Comparison of ENCODE assay signal across 10 cellular contexts in genomic region chr2:40243581-40243980, GRCh38.
A peak's percentile ranks its signal among the peaks of the same experiment; 100 is the strongest.
DNase-seq lines count a peak whose midpoint lies in the region; ATAC-seq, FAIRE-seq and TF ChIP-seq lines count a peak whose summit lies in the region.
"Had no signal": no experiment of that assay in that cellular context is flagged by ENCODE, and none has a peak within 500 bp of the region (broad histone marks: within the 10 kb centered on the region; RNA-seq: fewer than 3 reads in every experiment).

No MANE protein-coding gene starts in this region.

- no peaks in the 10 kb centered on the region for H3K36me3 Mint-ChIP-seq in natural killer cell
- H3K36me3 Mint-ChIP-seq: natural killer cell treated with Interleukin-12 subunit alpha and Interleukin-12 subunit beta and Interleukin-15 and Interleukin-18, amount 100 ng/mL, for 72 hours had no signal

- no peak overlapping the region for H3K4me2 ChIP-seq in mammary epithelial cell (ENCODE audit: insufficient read depth, low read depth, low read length)

- no peak for TF ChIP-seq CTCF in coronary artery (IDR thresholded peaks at IDR 0.05)
- TF ChIP-seq CTCF in natural killer cell (IDR thresholded peaks at IDR 0.05) = no peak
- no peak for TF ChIP-seq CTCF in mammary epithelial cell (conservative IDR thresholded peaks at IDR 0.05 in 1 of 2, IDR thresholded peaks at IDR 0.05 in 1 of 2; ENCODE audit: extremely low read depth in 1 of 2, insufficient read depth in 1 of 2, low read depth in 1 of 2, low read length in 2 of 2)

- no peaks in the 10 kb centered on the region for H3K9me3 ChIP-seq in mammary epithelial cell (replicated peaks; ENCODE audit: insufficient read depth, low read length)

- ATAC-seq in natural killer cell = no peak
- ATAC-seq: natural killer cell treated with Interleukin-12 subunit alpha and Interleukin-12 subunit beta and Interleukin-15 and Interleukin-18, amount 100 ng/mL, for 72 hours had no signal

- in situ Hi-C loops in mammary epithelial cell (cut with MboI; ENCODE audit: low sequenced_read_pairs in 2 of 2) = loop anchor here (10.0 kb wide), 1 partner anchor 311 kb away; no protein-coding TSS in a partner anchor

- H3K4me1 ChIP-seq in rectal smooth muscle tissue (ENCODE audit: control insufficient read depth, insufficient read depth, low read length) = peaks cover 26% of the 10 kb centered on the region
- peaks cover 8% of the 10 kb centered on the region for H3K4me1 ChIP-seq in mammary epithelial cell (ENCODE audit: insufficient read depth, low read length)

- intact Hi-C loops in natural killer cell (cut with micrococcal nuclease) = no loop called here
- intact Hi-C loops in mammary epithelial cell (cut with micrococcal nuclease) = no loop called here

- dilution Hi-C loops in mammary epithelial cell (cut with HindIII; ENCODE audit: low sequenced_read_pairs) = no loop called here

- WGBS in mammary epithelial cell (ENCODE audit: low coverage, missing lambda C conversion rate) = 48% methylated on average over 2 of the region's 2 CpGs

- no peak for FAIRE-seq in frontal cortex (lab: Jason Lieb, UNC)

- H3K9ac ChIP-seq in rectal smooth muscle tissue (ENCODE audit: low read length) (no peak overlapping the region), mammary epithelial cell (ENCODE audit: insufficient read depth, low read length) (no peak overlapping the region)

- no peak overlapping the region for H2AFZ ChIP-seq in mammary epithelial cell (ENCODE audit: low read depth, low read length)

- no peak overlapping the region for H3K27ac Mint-ChIP-seq in natural killer cell
- H3K27ac Mint-ChIP-seq: natural killer cell treated with Interleukin-12 subunit alpha and Interleukin-12 subunit beta and Interleukin-15 and Interleukin-18, amount 100 ng/mL, for 72 hours had no signal

- no peaks in the 10 kb centered on the region for H3K79me2 ChIP-seq in mammary epithelial cell (ENCODE audit: insufficient read depth, low read length)

- peak; percentile 65 for DNase-seq in DMS53 (lab: John Stamatoyannopoulos, UW)
- DNase-seq in NCI-H1417 (lab: John Stamatoyannopoulos, UW) = peak; percentile 57 to 93 (median 91)
- DNase-seq in coronary artery (ENCODE audit: low spot score) = no peak
- no peak for DNase-seq in natural killer cell
- no peak for DNase-seq in NCI-H446 treated with DMSO at 0.1 percent for 48 hours (lab: John Stamatoyannopoulos, UW)
- DNase-seq in frontal cortex (ENCODE audit: low spot score in 2 of 2) = no peak
- DNase-seq in mammary epithelial cell = no peak

- H3K27me3 Mint-ChIP-seq in natural killer cell (ENCODE audit: low read depth in 2 of 2) = no peaks in the 10 kb centered on the region
- H3K27me3 Mint-ChIP-seq: central memory CD8-positive, alpha-beta T cell; natural killer cell treated with Interleukin-12 subunit alpha and Interleukin-12 subunit beta and Interleukin-15 and Interleukin-18, amount 100 ng/mL, for 72 hours had no signal

- H3K27me3 ChIP-seq in rectal smooth muscle tissue (ENCODE audit: control insufficient read depth, insufficient read depth, low read length) = no peaks in the 10 kb centered on the region
- no peaks in the 10 kb centered on the region for H3K27me3 ChIP-seq in mammary epithelial cell (ENCODE audit: insufficient read depth, low read length)

- no peak overlapping the region for H3K4me3 Mint-ChIP-seq in natural killer cell
- H3K4me3 Mint-ChIP-seq: central memory CD8-positive, alpha-beta T cell; natural killer cell treated with Interleukin-12 subunit alpha and Interleukin-12 subunit beta and Interleukin-15 and Interleukin-18, amount 100 ng/mL, for 72 hours had no signal

- BruUV-seq in mammary epithelial cell (replicated peaks; lab: Mats Ljungman, UMichigan) = no TSS peak

- H3K4me3 ChIP-seq in coronary artery (no peak overlapping the region), rectal smooth muscle tissue (ENCODE audit: low read length) (no peak overlapping the region), mammary epithelial cell (replicated peaks in 1 of 3; ENCODE audit: insufficient read depth in 1 of 3, low read depth in 2 of 3, low read length in 3 of 3) (no peak overlapping the region)

- H3K27ac ChIP-seq in coronary artery = peak overlapping the region; percentile 4 to 6
- H3K27ac ChIP-seq in rectal smooth muscle tissue (ENCODE audit: low read depth, low read length) = peak overlapping the region; percentile 24
- no peak overlapping the region for H3K27ac ChIP-seq in mammary epithelial cell (ENCODE audit: insufficient read depth, low read depth, low read length)

- CTCF ChIA-PET in mammary epithelial cell (lab: Charles Lee; ENCODE audit: low non-redundant PET) = interaction anchor here (0.6 kb wide), 2 partner anchors 208 to 311 kb away, joined by 3 read pairs; no protein-coding TSS in a partner anchor

- no peaks in the 10 kb centered on the region for H4K20me1 ChIP-seq in mammary epithelial cell (ENCODE audit: insufficient read depth, low read length)

- H3K36me3 ChIP-seq in rectal smooth muscle tissue (ENCODE audit: control insufficient read depth, insufficient read depth, low read length) = no peaks in the 10 kb centered on the region
- no peaks in the 10 kb centered on the region for H3K36me3 ChIP-seq in mammary epithelial cell (ENCODE audit: insufficient read depth, low read length)

- no peaks in the 10 kb centered on the region for H3K9me3 Mint-ChIP-seq in natural killer cell
- H3K9me3 Mint-ChIP-seq: natural killer cell treated with Interleukin-12 subunit alpha and Interleukin-12 subunit beta and Interleukin-15 and Interleukin-18, amount 100 ng/mL, for 72 hours had no signal

- H3K4me1 Mint-ChIP-seq in natural killer cell = no peaks in the 10 kb centered on the region
- H3K4me1 Mint-ChIP-seq: central memory CD8-positive, alpha-beta T cell had no signal

Comparison
In these comparisons a context has a peak if more than half of its experiments do, and no peak if none do; other contexts are left out.
1. DNase-seq: peak in DMS53 (single experiment) and NCI-H1417 (3 of 3); none in coronary artery (single experiment), natural killer cell (single experiment), NCI-H446 treated with DMSO at 0.1 percent for 48 hours (single experiment), frontal cortex (0 of 2) and mammary epithelial cell (single experiment).